20 cellular contexts compared by ENCODE assay signal in the genomic region with DNA sequence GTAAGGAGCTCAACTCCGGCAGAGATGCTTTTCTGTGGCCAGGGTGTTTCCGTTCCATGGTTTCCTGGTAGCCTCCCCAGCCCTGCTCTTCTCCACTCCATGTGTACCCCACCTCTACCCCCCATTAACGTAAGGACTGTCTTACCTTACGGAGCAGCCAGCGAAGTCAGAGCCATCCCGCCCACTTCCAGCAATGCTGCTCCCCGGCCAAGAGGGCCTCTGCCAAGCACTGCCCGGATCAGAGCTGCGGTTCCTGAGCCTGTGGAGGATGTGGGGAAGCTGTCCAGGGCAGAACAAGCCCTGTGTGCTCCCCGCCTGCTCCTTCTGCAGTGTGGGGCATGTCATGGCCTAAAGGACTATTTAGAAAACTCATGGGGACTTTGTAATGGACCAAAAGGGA.
"Had no signal": no experiment of that assay in that cellular context is flagged by ENCODE, and none has a peak within 500 bp of the region (broad histone marks: within the 10 kb centered on the region; RNA-seq: fewer than 3 reads in every experiment).

No MANE protein-coding gene starts in this region.

- H3K4me3 Mint-ChIP-seq: immature natural killer cell, naive B cell, nephron had no signal

- H3K4me1 Mint-ChIP-seq: immature natural killer cell, naive B cell had no signal

- H3K9me3 ChIP-seq: colonic mucosa, esophagus squamous epithelium, gastroesophageal sphincter, left lung, right atrium auricular region, sigmoid colon, stomach, thoracic aorta had no signal

- H3K27me3 ChIP-seq: colonic mucosa, gastroesophageal sphincter, left lung, right atrium auricular region, sigmoid colon, stomach had no signal

- H3K36me3 ChIP-seq: colonic mucosa, esophagus squamous epithelium, gastroesophageal sphincter, left lung, right atrium auricular region, sigmoid colon, stomach, thoracic aorta had no signal

- ATAC-seq: gastroesophageal sphincter, left lung had no signal

- H3K9me3 Mint-ChIP-seq: immature natural killer cell, naive B cell, nephron had no signal

- H3K27ac ChIP-seq: colonic mucosa, esophagus squamous epithelium, gastroesophageal sphincter, left lung, right atrium auricular region, sigmoid colon, stomach, thoracic aorta had no signal

- H3K27ac Mint-ChIP-seq: immature natural killer cell had no signal

- H3K4me1 ChIP-seq: colonic mucosa, esophagus squamous epithelium, left lung had no signal

- H3K36me3 Mint-ChIP-seq: immature natural killer cell, naive B cell had no signal

- DNase-seq: colonic mucosa; dermis blood vessel endothelial cell; esophagus squamous epithelium; foreskin fibroblast; immature natural killer cell; mesendoderm; naive B cell; stimulated activated CD4-positive, alpha-beta T cell treated with anti-CD3 and anti-CD28 coated beads, Interleukin-12 subunit alpha, Interleukin-12 subunit beta, amount 100 ng/mL, for 4 hours; stimulated activated naive CD4-positive, alpha-beta T cell; stomach; substantia nigra; trophoblast cell had no signal

- H3K4me3 ChIP-seq: colonic mucosa, esophagus squamous epithelium, gastroesophageal sphincter, left lung, lung, right atrium auricular region, sigmoid colon, skin epidermis, stomach, thoracic aorta had no signal
